15 cellular contexts compared by ENCODE assay signal in genomic region chr3:45130476-45130875, GRCh38. TPM values are rescaled to one million over a fixed set of nuclear protein-coding genes. Genes with fewer than 3 reads are reported as not detected.
"Had no signal": no experiment of that assay in that cellular context is flagged by ENCODE, and none has a peak within 500 bp of the region (broad histone marks: within the 10 kb centered on the region; RNA-seq: fewer than 3 reads in every experiment).

No MANE protein-coding gene starts in this region.

- H3K4me3 ChIP-seq: coronary artery, esophagus muscularis mucosa, gastrocnemius medialis, heart right ventricle, mucosa of descending colon had no signal

- H3K27ac ChIP-seq: coronary artery, esophagus muscularis mucosa, gastrocnemius medialis, heart right ventricle, neutrophil had no signal

- H3K36me3 ChIP-seq: esophagus muscularis mucosa, gastrocnemius medialis, heart right ventricle, neutrophil had no signal

- H3K9me3 ChIP-seq: esophagus muscularis mucosa, gastrocnemius medialis, heart right ventricle, mucosa of descending colon, neutrophil had no signal

- H3K27me3 ChIP-seq: esophagus muscularis mucosa, gastrocnemius medialis, heart right ventricle, neutrophil had no signal

- DNase-seq: effector CD4-positive, alpha-beta T cell; endodermal cell; gastrocnemius medialis; heart right ventricle; hypothalamus; mammary epithelial cell; mucosa of descending colon; naive thymus-derived CD8-positive, alpha-beta T cell; stimulated activated naive CD4-positive, alpha-beta T cell had no signal

- ATAC-seq: gastrocnemius medialis; heart right ventricle; left lobe of liver; mucosa of descending colon; naive thymus-derived CD8-positive, alpha-beta T cell; sciatic nerve had no signal

RNA-seq across cellular contexts. Expression of gene CDCP1, which starts 15.7 kb away (rescaled TPM):
- total RNA-seq: naive thymus-derived CD8-positive, alpha-beta T cell had no signal
- polyA plus RNA-seq: neural cell had no signal
